Comparison of ENCODE assay signal across 20 cellular contexts in genomic region chr13:113740286-113740556, GRCh38. TPM values are rescaled to one million over a fixed set of nuclear protein-coding genes. Genes with fewer than 3 reads are reported as not detected.
"Had no signal": no experiment of that assay in that cellular context is flagged by ENCODE, and none has a peak within 500 bp of the region (broad histone marks: within the 10 kb centered on the region; RNA-seq: fewer than 3 reads in every experiment).

No MANE protein-coding gene starts in this region.

- H3K27ac ChIP-seq: HL-60, RWPE1, SJCRH30 had no signal

- ATAC-seq: PC-3, SK-N-SH treated with all-trans-retinoic acid at 6 μM for 48 hours had no signal

- DNase-seq: KBM-7, MG63, NCI-H1092 treated with DMSO at 0.1 percent for 48 hours, NCI-H1436, NCI-H187, NCI-H2029, NCI-H2081 treated with DMSO at 0.1 percent for 48 hours, NCI-H2171 treated with DMSO at 0.1 percent for 48 hours, NCI-H446, NCI-H510A, NCI-H524 treated with DMSO at 0.1 percent for 48 hours, NCI-H69, NCI-H774, PC-3, SHP77 treated with DMSO at 0.1 percent for 48 hours, SJCRH30, T-helper 1 cell had no signal

- H3K4me3 ChIP-seq: MG63, SJCRH30 had no signal

- H3K36me3 ChIP-seq: MG63, SJCRH30 had no signal

- H3K27me3 ChIP-seq: MG63, SJCRH30 had no signal

- H3K9me3 ChIP-seq: MG63, SJCRH30 had no signal

RNA-seq across cellular contexts. Expression of gene TMEM255B, which starts 18.8 kb away (rescaled TPM):
- total RNA-seq: SJCRH30 had no signal
